In the genomic region with DNA sequence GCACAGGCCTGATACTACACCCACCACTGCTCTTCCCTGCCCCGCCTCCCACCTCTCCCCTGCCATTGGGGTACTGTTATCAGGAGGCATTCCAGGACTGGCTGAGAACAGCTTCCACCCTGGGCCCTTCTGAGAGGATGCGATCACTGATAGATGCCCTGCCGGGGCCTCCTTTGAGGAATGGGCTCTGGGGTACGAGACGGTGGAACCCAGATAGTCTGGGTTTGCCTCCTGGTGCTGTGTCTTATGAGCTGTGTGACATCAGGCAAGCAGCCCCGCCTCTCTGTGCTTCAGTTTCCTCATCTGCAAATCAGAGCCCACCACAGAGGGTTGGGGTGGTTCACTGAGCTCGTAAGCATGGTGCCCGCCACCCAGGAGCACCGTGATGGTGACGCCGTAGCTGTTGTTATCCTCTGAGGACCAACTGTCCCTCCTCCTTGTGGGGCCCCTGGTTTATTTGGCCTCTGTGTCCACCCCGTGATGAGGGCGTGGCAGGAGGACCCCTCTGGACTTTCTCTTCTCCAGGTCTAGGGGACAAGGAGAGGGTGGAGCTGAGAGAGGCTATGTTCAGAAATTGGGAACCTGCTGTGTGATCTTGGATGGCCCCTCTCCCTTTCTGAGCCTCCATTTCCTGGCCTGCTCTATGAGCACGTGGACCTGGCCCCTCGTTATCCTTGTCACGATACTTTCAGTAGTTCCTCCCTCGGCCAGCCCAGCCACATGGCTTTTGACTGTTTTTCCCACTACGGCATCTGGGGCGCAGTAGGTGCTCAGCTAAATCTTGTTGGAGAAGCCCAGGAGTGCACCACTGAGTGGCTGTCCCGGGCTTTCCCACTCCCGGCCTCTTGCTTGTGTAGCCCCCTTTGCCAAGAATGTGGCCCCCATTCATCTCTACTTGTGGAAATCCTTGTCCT, we compare ENCODE assay signal across 17 cellular contexts. TPM values are rescaled to one million over a fixed set of nuclear protein-coding genes. Genes with fewer than 3 reads are reported as not detected.
DNase-seq lines count a peak whose midpoint lies in the region; ATAC-seq and TF ChIP-seq lines count a peak whose summit lies in the region.
"Had no signal": no experiment of that assay in that cellular context is flagged by ENCODE, and none has a peak within 500 bp of the region (broad histone marks: within the 10 kb centered on the region; RNA-seq: fewer than 3 reads in every experiment).

No MANE protein-coding gene starts in this region.

- H3K4me1 Mint-ChIP-seq in activated naive CD8-positive, alpha-beta T cell treated with anti-CD3 and anti-CD28 coated beads, Interleukin-2, amount 50 U/mL, for 24 hours, result peaks cover 8% of the 10 kb centered on the region
- H3K4me1 Mint-ChIP-seq in activated naive CD8-positive, alpha-beta T cell treated with anti-CD3 and anti-CD28 coated beads for 36 hours, result no peaks in the 10 kb centered on the region
- peaks cover 17% of the 10 kb centered on the region for H3K4me1 Mint-ChIP-seq in brain
- peaks cover 14% of the 10 kb centered on the region for H3K4me1 Mint-ChIP-seq in nephron progenitor cell
- H3K4me1 Mint-ChIP-seq: immature natural killer cell had no signal

- no peak for TF ChIP-seq CTCF in brain (conservative IDR thresholded peaks at IDR 0.05)
- no peak for TF ChIP-seq CTCF in nephron progenitor cell (IDR thresholded peaks at IDR 0.05)

- H3K9me3 Mint-ChIP-seq in activated naive CD8-positive, alpha-beta T cell treated with anti-CD3 and anti-CD28 coated beads, Interleukin-2, amount 50 U/mL, for 24 hours, result no peaks in the 10 kb centered on the region
- peaks cover 2% of the 10 kb centered on the region for H3K9me3 Mint-ChIP-seq in activated naive CD8-positive, alpha-beta T cell treated with anti-CD3 and anti-CD28 coated beads for 36 hours
- H3K9me3 Mint-ChIP-seq in brain (peaks cover 0 to 7% (median 3%) of the 10 kb centered on the region in 5 experiments), nephron progenitor cell (no peaks in the 10 kb centered on the region)
- H3K9me3 Mint-ChIP-seq: immature natural killer cell had no signal

- H3K27me3 Mint-ChIP-seq in activated naive CD8-positive, alpha-beta T cell treated with anti-CD3 and anti-CD28 coated beads, Interleukin-2, amount 50 U/mL, for 24 hours, result no peaks in the 10 kb centered on the region
- H3K27me3 Mint-ChIP-seq in activated naive CD8-positive, alpha-beta T cell treated with anti-CD3 and anti-CD28 coated beads for 36 hours, result no peaks in the 10 kb centered on the region
- H3K27me3 Mint-ChIP-seq in brain (no peaks in the 10 kb centered on the region), nephron progenitor cell (ENCODE audit: low read depth, poor library complexity) (no peaks in the 10 kb centered on the region)
- H3K27me3 Mint-ChIP-seq: B cell had no signal

- no peak overlapping the region for H3K27ac Mint-ChIP-seq in activated naive CD8-positive, alpha-beta T cell treated with anti-CD3 and anti-CD28 coated beads, Interleukin-2, amount 50 U/mL, for 24 hours
- no peak overlapping the region for H3K27ac Mint-ChIP-seq in activated naive CD8-positive, alpha-beta T cell treated with anti-CD3 and anti-CD28 coated beads for 36 hours
- H3K27ac Mint-ChIP-seq in brain, result peak overlapping the region; percentile 30 to 84 (median 77)
- peak overlapping the region; percentile 25 for H3K27ac Mint-ChIP-seq in nephron progenitor cell
- H3K27ac Mint-ChIP-seq: B cell, immature natural killer cell had no signal

- CTCF ChIA-PET in HEK293T (lab: Yijun Ruan, JAX), result interaction anchor here (0.6 kb wide), 1 partner anchor 20 kb away, joined by 3 read pairs; no protein-coding TSS in a partner anchor

- POLR2A ChIA-PET in HEK293T (lab: Yijun Ruan, JAX), result no interaction called here

- DNase-seq in activated naive CD8-positive, alpha-beta T cell treated with anti-CD3 and anti-CD28 coated beads, Interleukin-2, amount 50 U/mL, for 24 hours, result no peak
- no peak for DNase-seq in activated naive CD8-positive, alpha-beta T cell treated with anti-CD3 and anti-CD28 coated beads for 36 hours
- DNase-seq in nephron progenitor cell, result no peak
- DNase-seq in C1 segment of cervical spinal cord (lab: John Stamatoyannopoulos, UW), result no peak
- DNase-seq in HEK293T (ENCODE audit: extremely low spot score), result no peak
- no peak for DNase-seq in effector CD4-positive, alpha-beta T cell
- no peak for DNase-seq in medulla oblongata (ENCODE audit: extremely low spot score)
- DNase-seq: activated CD8-positive, alpha-beta memory T cell treated with anti-CD3 and anti-CD28 coated beads for 24 hours; activated T-cell treated with anti-CD3 and anti-CD28 coated beads, Interleukin-2, amount 50 U/mL, for 48 hours; brain microvascular endothelial cell; foreskin fibroblast; immature natural killer cell; NCI-H1436 treated with DMSO at 0.1 percent for 48 hours; NCI-H69; stimulated activated naive CD8-positive, alpha-beta T cell treated with anti-CD3 and anti-CD28 coated beads, Interleukin-15, Interleukin-2, amounts not matched to agents 100 U/mL and 50 U/mL, for 24 hours had no signal

- H3K36me3 Mint-ChIP-seq in activated naive CD8-positive, alpha-beta T cell treated with anti-CD3 and anti-CD28 coated beads, Interleukin-2, amount 50 U/mL, for 24 hours (ENCODE audit: low read depth), result peaks cover 6% of the 10 kb centered on the region
- H3K36me3 Mint-ChIP-seq in activated naive CD8-positive, alpha-beta T cell treated with anti-CD3 and anti-CD28 coated beads for 36 hours, result no peaks in the 10 kb centered on the region
- H3K36me3 Mint-ChIP-seq in brain (peaks cover 50% of the 10 kb centered on the region), nephron progenitor cell (ENCODE audit: low read depth) (peaks cover 45% of the 10 kb centered on the region)

- peak; percentile 9 for ATAC-seq in activated naive CD8-positive, alpha-beta T cell treated with anti-CD3 and anti-CD28 coated beads, Interleukin-2, amount 50 U/mL, for 24 hours
- ATAC-seq: stimulated activated naive CD8-positive, alpha-beta T cell treated with anti-CD3 and anti-CD28 coated beads, Interleukin-15, Interleukin-2, amounts not matched to agents 100 U/mL and 50 U/mL, for 24 hours had no signal

- no peak overlapping the region for H3K4me3 Mint-ChIP-seq in activated naive CD8-positive, alpha-beta T cell treated with anti-CD3 and anti-CD28 coated beads, Interleukin-2, amount 50 U/mL, for 24 hours
- no peak overlapping the region for H3K4me3 Mint-ChIP-seq in activated naive CD8-positive, alpha-beta T cell treated with anti-CD3 and anti-CD28 coated beads for 36 hours
- H3K4me3 Mint-ChIP-seq in brain, result no peak overlapping the region
- H3K4me3 Mint-ChIP-seq in nephron progenitor cell, result no peak overlapping the region
- H3K4me3 Mint-ChIP-seq: B cell, immature natural killer cell had no signal

TF ChIP-seq in HEK293T, 16 proteins besides CTCF, POLR2A, EP300 and RAD21:
- TF ChIP-seq SUZ12 (IDR thresholded peaks at IDR 0.05), result no peak
- no peak for TF ChIP-seq FOXK2 (IDR thresholded peaks at IDR 0.05)
- no peak for TF ChIP-seq SP1 (IDR thresholded peaks at IDR 0.05)
- TF ChIP-seq NFRKB (IDR thresholded peaks at IDR 0.05), result no peak
- TF ChIP-seq FOXA1 (IDR thresholded peaks at IDR 0.05), result no peak
- no peak for TF ChIP-seq ELF4 (IDR thresholded peaks at IDR 0.05)
- no peak for TF ChIP-seq LEF1 (IDR thresholded peaks at IDR 0.05; ENCODE audit: borderline replicate concordance)
- TF ChIP-seq, protein P1, sequence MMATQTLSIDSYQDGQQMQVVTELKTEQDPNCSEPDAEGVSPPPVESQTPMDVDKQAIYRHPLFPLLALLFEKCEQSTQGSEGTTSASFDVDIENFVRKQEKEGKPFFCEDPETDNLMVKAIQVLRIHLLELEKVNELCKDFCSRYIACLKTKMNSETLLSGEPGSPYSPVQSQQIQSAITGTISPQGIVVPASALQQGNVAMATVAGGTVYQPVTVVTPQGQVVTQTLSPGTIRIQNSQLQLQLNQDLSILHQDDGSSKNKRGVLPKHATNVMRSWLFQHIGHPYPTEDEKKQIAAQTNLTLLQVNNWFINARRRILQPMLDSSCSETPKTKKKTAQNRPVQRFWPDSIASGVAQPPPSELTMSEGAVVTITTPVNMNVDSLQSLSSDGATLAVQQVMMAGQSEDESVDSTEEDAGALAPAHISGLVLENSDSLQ (IDR thresholded peaks at IDR 0.05), result no peak
- no peak for TF ChIP-seq CTBP1 (IDR thresholded peaks at IDR 0.05; ENCODE audit: borderline replicate concordance)

RNA-seq across cellular contexts. Expression of gene SRC, which starts 18.3 kb away (rescaled TPM):
- 1 to 10 TPM; 1.1 to 1.9 TPM for total RNA-seq in activated naive CD8-positive, alpha-beta T cell treated with anti-CD3 and anti-CD28 coated beads for 36 hours
- 60.3 TPM for polyA plus RNA-seq in brain (ENCODE audit: insufficient read depth, low read depth, low replicate concordance)

Comparison
In these comparisons a context has a peak if more than half of its experiments do, and no peak if none do; other contexts are left out.
1. H3K27ac Mint-ChIP-seq: peak in brain (5 of 5) and nephron progenitor cell (single experiment); none in activated naive CD8-positive, alpha-beta T cell treated with anti-CD3 and anti-CD28 coated beads, Interleukin-2, amount 50 U/mL, for 24 hours (single experiment) and activated naive CD8-positive, alpha-beta T cell treated with anti-CD3 and anti-CD28 coated beads for 36 hours (single experiment).